1 cellular context compared by ENCODE assay signal in genomic region chr4:150145090-150145949, GRCh38.
TF ChIP-seq lines count a peak whose summit lies in the region.

No MANE protein-coding gene starts in this region.

TF ChIP-seq in GM23338, 12 proteins besides CTCF, POLR2A, EP300 and RAD21:
- TF ChIP-seq ZNF462 (CRISPR knock-in tag; IDR thresholded peaks at IDR 0.05) (no peak), STAT1 (IDR thresholded peaks at IDR 0.05; ENCODE audit: unreplicated experiment) (no peak), JUNB (IDR thresholded peaks at IDR 0.05; ENCODE audit: unreplicated experiment) (no peak), ZNF114 (CRISPR knock-in tag; IDR thresholded peaks at IDR 0.05) (no peak), CREB1 (CRISPR knock-in tag; IDR thresholded peaks at IDR 0.05; ENCODE audit: low read depth) (no peak), ZNF331 (CRISPR knock-in tag; IDR thresholded peaks at IDR 0.05; ENCODE audit: low read depth) (no peak), POLR2AphosphoS5 (IDR thresholded peaks at IDR 0.05; ENCODE audit: low read depth) (no peak), REST (IDR thresholded peaks at IDR 0.05; ENCODE audit: unreplicated experiment) (no peak), ETS1 (IDR thresholded peaks at IDR 0.05) (no peak)
